ENCODE assay signal across 8 cellular contexts in the genomic region with DNA sequence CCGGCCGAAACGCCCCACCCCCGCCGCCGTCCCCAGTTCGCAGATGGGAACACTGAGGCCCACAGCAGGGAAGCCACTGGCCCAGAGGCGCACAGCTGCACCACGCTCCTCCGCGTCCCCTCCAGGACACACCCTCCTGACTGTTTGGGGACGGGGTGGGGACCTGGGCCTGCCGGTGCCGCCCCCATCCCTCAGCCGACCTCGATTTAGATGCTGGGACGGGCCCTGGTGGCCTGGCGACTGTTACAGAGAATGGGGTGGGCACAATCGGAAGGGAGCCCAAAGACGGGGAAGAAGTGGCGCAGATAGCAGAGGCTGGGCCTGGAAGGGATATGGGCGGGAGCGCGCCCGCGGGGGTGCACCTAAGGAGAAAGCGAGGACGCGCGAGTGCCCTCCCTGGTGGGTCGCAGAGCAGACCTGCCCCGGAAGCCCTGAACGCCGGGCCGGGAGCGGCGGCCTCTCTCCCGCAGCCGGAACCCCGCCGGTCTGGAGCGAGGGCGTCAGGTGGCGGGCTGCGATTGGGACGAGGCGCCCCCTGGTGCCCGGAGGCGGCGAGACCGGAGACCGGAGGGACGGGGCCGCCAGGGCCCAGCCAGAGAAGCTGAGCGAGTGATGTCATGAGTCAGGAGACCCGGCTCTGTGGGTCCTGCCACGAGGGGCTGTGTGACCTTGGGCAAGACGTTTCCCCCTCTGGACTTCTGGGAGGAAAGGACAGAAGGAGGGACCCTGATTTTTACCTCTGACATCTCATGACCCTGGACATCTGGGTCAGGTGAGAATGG.
DNase-seq lines count a peak whose midpoint lies in the region; ATAC-seq, FAIRE-seq and TF ChIP-seq lines count a peak whose summit lies in the region.

No MANE protein-coding gene starts in this region.

- dilution Hi-C loops in keratinocyte (cut with MboI; ENCODE audit: extremely low pct_ligation_motif_present, low sequenced_read_pairs): no loop called here

- H3K79me2 ChIP-seq in keratinocyte (ENCODE audit: control insufficient read depth, insufficient read depth, low read length): no peaks in the 10 kb centered on the region

- H3K27me3 ChIP-seq in WERI-Rb-1 (ENCODE audit: insufficient read depth, low read depth, severe bottlenecking) (no peaks in the 10 kb centered on the region), keratinocyte (ENCODE audit: control insufficient read depth, extremely low read depth, insufficient read depth, low read length) (peaks cover 37% of the 10 kb centered on the region)

- peak overlapping the region; percentile 89 for H2AFZ ChIP-seq in keratinocyte (ENCODE audit: control insufficient read depth, low read length)

- H4K20me1 ChIP-seq in keratinocyte (ENCODE audit: control insufficient read depth, extremely low read depth, insufficient read depth, low read length): peaks cover 3% of the 10 kb centered on the region

- H3K9ac ChIP-seq in keratinocyte (ENCODE audit: control insufficient read depth, extremely low read depth, insufficient read depth, low read length): peak overlapping the region; percentile 50

- TF ChIP-seq CTCF in WERI-Rb-1 (IDR thresholded peaks at IDR 0.05; ENCODE audit: low read depth, low read length) (peak; percentile 87), cardiac fibroblast (IDR thresholded peaks at IDR 0.05; ENCODE audit: low read depth, low read length) (peak; percentile 70), keratinocyte (optimal IDR thresholded peaks at IDR 0.05 in 1 of 3, IDR thresholded peaks at IDR 0.05 in 1 of 3, conservative IDR thresholded peaks at IDR 0.05 in 1 of 3; ENCODE audit: extremely low read depth in 1 of 3, insufficient read depth in 2 of 3, low read length in 3 of 3) (peak; percentile 73 to 88 (median 88))

- peak; percentile 81 for ATAC-seq in HG02798 (IDR thresholded peaks at IDR 0.05; ENCODE audit: poor library complexity, unreplicated experiment)

- H3K9me3 ChIP-seq in WERI-Rb-1 (ENCODE audit: severe bottlenecking): peaks cover 2% of the 10 kb centered on the region
- H3K9me3 ChIP-seq in keratinocyte (ENCODE audit: control insufficient read depth, low read depth, low read length): no peaks in the 10 kb centered on the region

- H3K27ac ChIP-seq in WERI-Rb-1: peak overlapping the region; percentile 64
- no peak overlapping the region for H3K27ac ChIP-seq in keratinocyte (ENCODE audit: control insufficient read depth, insufficient read depth, low read length)

- no peak for FAIRE-seq in keratinocyte (lab: Jason Lieb, UNC)

- H3K4me3 ChIP-seq in WERI-Rb-1 (ENCODE audit: low read depth, low read length): peak overlapping the region; percentile 58
- H3K4me3 ChIP-seq in cardiac fibroblast (replicated peaks in 1 of 2; ENCODE audit: low read depth in 2 of 2, low read length in 2 of 2): peak overlapping the region; percentile 57 to 63
- H3K4me3 ChIP-seq in keratinocyte (ENCODE audit: control insufficient read depth in 2 of 3, extremely low read depth in 1 of 3, insufficient read depth in 2 of 3, low read depth in 1 of 3, low read length in 3 of 3): peak overlapping the region; percentile 59 to 73 (median 72)

- peaks cover 6% of the 10 kb centered on the region for H3K36me3 ChIP-seq in WERI-Rb-1
- no peaks in the 10 kb centered on the region for H3K36me3 ChIP-seq in keratinocyte (ENCODE audit: control insufficient read depth in 2 of 2, extremely low read depth in 1 of 2, insufficient read depth in 2 of 2, low read length in 2 of 2)

- peak; percentile 9 for DNase-seq in NCI-H1694 treated with DMSO at 0.1 percent for 48 hours (lab: John Stamatoyannopoulos, UW)
- no peak for DNase-seq in NCI-H1694 (lab: John Stamatoyannopoulos, UW)
- DNase-seq in NCI-H1930 (lab: John Stamatoyannopoulos, UW): peak; percentile 61 to 69
- peak; percentile 93 for DNase-seq in WERI-Rb-1
- peak; percentile 65 to 75 for DNase-seq in cardiac fibroblast (ENCODE audit: low read depth in 2 of 2)
- DNase-seq in keratinocyte (ENCODE audit: low read depth, low spot score): no peak
- DNase-seq in stimulated activated CD4-positive, alpha-beta T cell treated with anti-CD3 and anti-CD28 coated beads, Interleukin-12 subunit alpha, Interleukin-12 subunit beta, amount 100 ng/mL, for 4 hours: peak; percentile 88

- peak overlapping the region; percentile 88 for H3K4me2 ChIP-seq in keratinocyte (ENCODE audit: control insufficient read depth, extremely low read depth, insufficient read depth, low read depth, low read length)

- no peaks in the 10 kb centered on the region for H3K9me1 ChIP-seq in keratinocyte (ENCODE audit: control insufficient read depth, extremely low read depth, insufficient read depth, low read length)

- peaks cover 7% of the 10 kb centered on the region for H3K4me1 ChIP-seq in keratinocyte (ENCODE audit: control insufficient read depth, extremely low read depth, insufficient read depth, low read length)

Comparison
In these comparisons a context has a peak if more than half of its experiments do, and no peak if none do; other contexts are left out.
1. DNase-seq: peak in NCI-H1694 treated with DMSO at 0.1 percent for 48 hours (single experiment), NCI-H1930 (2 of 2), WERI-Rb-1 (single experiment), cardiac fibroblast (2 of 2) and stimulated activated CD4-positive, alpha-beta T cell treated with anti-CD3 and anti-CD28 coated beads, Interleukin-12 subunit alpha, Interleukin-12 subunit beta, amount 100 ng/mL, for 4 hours (single experiment); none in NCI-H1694 (single experiment) and keratinocyte (single experiment).
2. Peak in every context shown above with its lines, with median percentiles within 50 percentile points of each other: H3K4me3 ChIP-seq and CTCF ChIP-seq.